Comparison of ENCODE assay signal across 35 cellular contexts in genomic region chr7:31710171-31710570, GRCh38. TPM values are rescaled to one million over a fixed set of nuclear protein-coding genes. Genes with fewer than 3 reads are reported as not detected.
A peak's percentile ranks its signal among the peaks of the same experiment; 100 is the strongest.
DNase-seq lines count a peak whose midpoint lies in the region; ATAC-seq, FAIRE-seq and TF ChIP-seq lines count a peak whose summit lies in the region.
"Had no signal": no experiment of that assay in that cellular context is flagged by ENCODE, and none has a peak within 500 bp of the region (broad histone marks: within the 10 kb centered on the region; RNA-seq: fewer than 3 reads in every experiment).

No MANE protein-coding gene starts in this region.

- no peak for TF ChIP-seq POLR2A in H1 (IDR thresholded peaks at IDR 0.05; ENCODE audit: control extremely low read depth in 1 of 2, low read depth in 2 of 2, low read length in 2 of 2)

- H2BK15ac ChIP-seq in H1 (ENCODE audit: low read length) (no peak overlapping the region), mesendoderm (replicated peaks; ENCODE audit: low read depth) (no peak overlapping the region)

- H3K4me3 ChIP-seq in H7 (ENCODE audit: insufficient read depth, low read depth, low read length): no peak overlapping the region
- peak overlapping the region in 1 of 4 experiments; percentile 27; a peak in 1 of 8 replicates for H3K4me3 ChIP-seq in H1 (ENCODE audit: extremely low read depth in 1 of 4, insufficient read depth in 2 of 4, low read depth in 3 of 4, low read length in 4 of 4)
- no peak overlapping the region for H3K4me3 ChIP-seq in mesendoderm (ENCODE audit: low read length)
- H3K4me3 ChIP-seq: left lung, MG63, stomach, thyroid gland, vagina had no signal

- H4K5ac ChIP-seq in H1 (ENCODE audit: insufficient read length, low read depth, low read length) (no peak overlapping the region), mesendoderm (ENCODE audit: low read length) (no peak overlapping the region)

- H3K56ac ChIP-seq in H1 (replicated peaks; ENCODE audit: insufficient read length, low read depth, low read length) (no peak overlapping the region), mesendoderm (ENCODE audit: low read length) (no peak overlapping the region)

- H2AK5ac ChIP-seq in H1 (ENCODE audit: low read depth, low read length) (no peak overlapping the region), mesendoderm (ENCODE audit: low read length) (no peak overlapping the region)

- no peak overlapping the region for H3K23ac ChIP-seq in H1 (ENCODE audit: insufficient read length)
- no peak overlapping the region for H3K23ac ChIP-seq in mesendoderm (ENCODE audit: low read length)

- H2BK20ac ChIP-seq in H1 (ENCODE audit: low read length): no peak overlapping the region

- H2BK120ac ChIP-seq in H1 (replicated peaks; ENCODE audit: low read depth, low read length) (no peak overlapping the region), mesendoderm (ENCODE audit: low read depth, low read length) (no peak overlapping the region)

- H3K4ac ChIP-seq in H1 (replicated peaks; ENCODE audit: insufficient read length, low read depth, low read length): no peak overlapping the region
- no peak overlapping the region for H3K4ac ChIP-seq in mesendoderm (ENCODE audit: low read depth, low read length)

- H3K4me1 ChIP-seq in H1 (replicated peaks in 1 of 4; ENCODE audit: control insufficient read depth in 3 of 4, insufficient read depth in 4 of 4, low read length in 3 of 4): peaks cover 0 to 12% (median 3%) of the 10 kb centered on the region in 4 experiments; a peak in 2 of 7 replicates
- peaks cover 7% of the 10 kb centered on the region for H3K4me1 ChIP-seq in mesendoderm (ENCODE audit: control insufficient read depth, low read depth, low read length)
- H3K4me1 ChIP-seq: left lung, stomach, thyroid gland, vagina had no signal

- peak; percentile 98 for FAIRE-seq in H1 (lab: Jason Lieb, UNC)
- FAIRE-seq: bronchial epithelial cell, endothelial cell of umbilical vein, frontal cortex, islet of Langerhans had no signal

- no peak overlapping the region for H4K91ac ChIP-seq in H1 (replicated peaks; ENCODE audit: insufficient read length, low read length)

- CTCF ChIA-PET in H1 (lab: Charles Lee; ENCODE audit: partially characterized antibody): interaction anchor here (0.6 to 1.7 kb wide), 4 partner anchors 10 to 20 kb away, joined by 3 to 8 read pairs (median 4); no protein-coding TSS in a partner anchor

- no peak overlapping the region for H3K27ac ChIP-seq in H1 (ENCODE audit: low read depth, low read length)
- no peak overlapping the region for H3K27ac ChIP-seq in mesendoderm (ENCODE audit: low read depth, low read length)
- H3K27ac ChIP-seq: KMS-11, left lung, stomach, thyroid gland, vagina, WERI-Rb-1 had no signal

- DNase-seq in NCI-H1417 (lab: John Stamatoyannopoulos, UW) (peak in 2 of 3 experiments; percentile 24 to 71), NCI-H1417 treated with DMSO at 0.1 percent for 48 hours (lab: John Stamatoyannopoulos, UW) (no peak), H7 (peak; percentile 52), H1 (ENCODE audit: low read depth in 1 of 2, low spot score in 2 of 2) (peak; percentile 27 to 46), mesendoderm (peak; percentile 42), NCI-H526 (lab: John Stamatoyannopoulos, UW) (no peak), islet precursor cell (no peak)
- DNase-seq: activated CD4-positive, alpha-beta T cell treated with anti-CD3 and anti-CD28 coated beads for 48 hours; activated effector memory CD4-positive, alpha-beta T cell treated with Interleukin-2 at 50 U/mL for 16 hours; activated T-cell treated with anti-CD3 and anti-CD28 coated beads, Interleukin-2, amount 50 U/mL, for 1 hour; CD4-positive, CD25-positive, alpha-beta regulatory T cell; GOT3; left lung; mesenchymal stem cell; MG63; NCI-H2029 treated with DMSO at 0.1 percent for 48 hours; NCI-H510A; occipital lobe; stimulated activated CD4-positive, alpha-beta T cell treated with anti-CD3 and anti-CD28 coated beads, Interleukin-4, amount 100 ng/mL, for 1 hour; stomach; T1000; thyroid gland; WERI-Rb-1 had no signal

- H3K9ac ChIP-seq in H1 (replicated peaks in 1 of 4; ENCODE audit: extremely low read depth in 1 of 4, low read depth in 3 of 4, low read length in 3 of 4) (no peak overlapping the region), mesendoderm (ENCODE audit: low read length) (no peak overlapping the region)
- H3K9ac ChIP-seq: KMS-11 had no signal

- H3K27me3 ChIP-seq in H7 (ENCODE audit: control insufficient read depth, insufficient read depth, low read length) (peaks cover 31% of the 10 kb centered on the region), H1 (replicated peaks in 1 of 4; ENCODE audit: control insufficient read depth in 3 of 4, extremely low read depth in 1 of 4, insufficient read depth in 3 of 4, low read length in 3 of 4) (peaks cover 0 to 24% (median 4%) of the 10 kb centered on the region in 4 experiments; a peak in 5 of 7 replicates), mesendoderm (ENCODE audit: insufficient read depth, low read length, poor library complexity) (no peaks in the 10 kb centered on the region)
- H3K27me3 ChIP-seq: left lung, stomach, thyroid gland, vagina had no signal

- no peak overlapping the region for H2BK12ac ChIP-seq in H1 (ENCODE audit: low read depth, low read length)

- H3K79me1 ChIP-seq in H1 (ENCODE audit: low read depth, low read length) (no peaks in the 10 kb centered on the region), mesendoderm (ENCODE audit: low read length) (no peaks in the 10 kb centered on the region)

- WGBS in H1 (ENCODE audit: extremely low coverage in 1 of 2, insufficient coverage in 1 of 2, insufficient read length in 1 of 2, insufficient replicate concordance in 2 of 2, low coverage in 1 of 2, low lambda C conversion rate in 2 of 2, missing lambda C conversion rate in 1 of 2), 2 experiments: 5% methylated on average over 1 of the region's 1 CpG; no CpG with 5 or more reads in 1 of the 2 experiments
- no CpG with 5 or more reads among the region's 1 CpG for WGBS in mesendoderm (ENCODE audit: extremely low coverage, insufficient coverage, low lambda C conversion rate)

- H3K36me3 ChIP-seq in H7 (replicated peaks; ENCODE audit: control insufficient read depth, insufficient read depth, low read length) (no peaks in the 10 kb centered on the region), H1 (ENCODE audit: control insufficient read depth in 2 of 4, insufficient read depth in 4 of 4, low read length in 3 of 4) (no peaks in the 10 kb centered on the region; a peak in 1 of 8 replicates), mesendoderm (ENCODE audit: control insufficient read depth, insufficient read depth, low read length) (no peaks in the 10 kb centered on the region)
- H3K36me3 ChIP-seq: left lung, MG63, stomach, thyroid gland, vagina, WERI-Rb-1 had no signal

- no peak overlapping the region for H3K18ac ChIP-seq in H1 (ENCODE audit: extremely low read depth, low read length)
- H3K18ac ChIP-seq in mesendoderm (ENCODE audit: low read length): no peak overlapping the region

- no peak overlapping the region for H2AFZ ChIP-seq in H1 (ENCODE audit: low read length)

- H3K79me2 ChIP-seq in H1 (ENCODE audit: control insufficient read depth in 1 of 2, insufficient read depth in 2 of 2, low read length in 2 of 2): no peaks in the 10 kb centered on the region
- no peaks in the 10 kb centered on the region for H3K79me2 ChIP-seq in mesendoderm (ENCODE audit: control insufficient read depth, insufficient read depth, low read length)

- H4K8ac ChIP-seq in H1 (ENCODE audit: extremely low read depth, insufficient read depth, low read length) (no peak overlapping the region), mesendoderm (ENCODE audit: low read depth, low read length) (no peak overlapping the region)

- no peak for TF ChIP-seq CTCF in H1 (IDR thresholded peaks at IDR 0.05; ENCODE audit: control extremely low read depth in 1 of 3, insufficient read depth in 1 of 3, low read depth in 1 of 3, low read length in 3 of 3)

- no peaks in the 10 kb centered on the region for H4K20me1 ChIP-seq in H1 (replicated peaks in 1 of 2; ENCODE audit: control insufficient read depth in 1 of 2, insufficient read depth in 2 of 2, low read length in 2 of 2)

- no peak for TF ChIP-seq RAD21 in H1 (IDR thresholded peaks at IDR 0.05 in 1 of 2, conservative IDR thresholded peaks at IDR 0.05 in 1 of 2; ENCODE audit: low read depth in 2 of 2, low read length in 2 of 2)

- H3K4me2 ChIP-seq in H1 (ENCODE audit: insufficient read depth in 1 of 2, low read depth in 2 of 2, low read length in 2 of 2): peak overlapping the region; percentile 37 to 51; a peak in 3 of 4 replicates
- no peak overlapping the region for H3K4me2 ChIP-seq in mesendoderm (ENCODE audit: low read length)
- H3K4me2 ChIP-seq: KMS-11 had no signal

- H2BK5ac ChIP-seq in H1 (ENCODE audit: low read depth, low read length): no peak overlapping the region
- H2BK5ac ChIP-seq in mesendoderm (ENCODE audit: low read length): no peak overlapping the region

- H3K23me2 ChIP-seq in H1 (ENCODE audit: low read depth, low read length): no peaks in the 10 kb centered on the region

- no peak for TF ChIP-seq EP300 in H1 (IDR thresholded peaks at IDR 0.05; ENCODE audit: borderline replicate concordance in 1 of 2, low read depth in 2 of 2, low read length in 2 of 2)

- peaks cover 17 to 21% of the 10 kb centered on the region in 2 experiments; a peak in 3 of 4 replicates for H3K9me3 ChIP-seq in H1 (ENCODE audit: insufficient read depth in 2 of 2, low read depth in 1 of 2, low read length in 1 of 2)
- H3K9me3 ChIP-seq: left lung, MG63, stomach, thyroid gland, vagina had no signal

- ATAC-seq in HG02678 (IDR thresholded peaks at IDR 0.05; ENCODE audit: unreplicated experiment): no peak
- ATAC-seq: left lung had no signal

- POLR2A ChIA-PET in H1 (lab: Charles Lee; ENCODE audit: partially characterized antibody): no interaction called here

- no peak overlapping the region for H3K14ac ChIP-seq in H1 (ENCODE audit: insufficient read length)

TF ChIP-seq in H1, 55 proteins besides CTCF, POLR2A, EP300 and RAD21 (continues in another document):
- TF ChIP-seq POU5F1 (IDR thresholded peaks at IDR 0.05; ENCODE audit: low read depth, low read length): peak; percentile 86; the same call in 1 of the 2 replicates
- no peak for TF ChIP-seq TAF7 (optimal IDR thresholded peaks at IDR 0.05; ENCODE audit: borderline replicate concordance, low read depth, low read length)
- no peak for TF ChIP-seq FOSL1 (IDR thresholded peaks at IDR 0.05; ENCODE audit: insufficient read depth, low read depth, low read length)
- no peak for TF ChIP-seq TAF1 (IDR thresholded peaks at IDR 0.05; ENCODE audit: low read depth, low read length)

RNA-seq across cellular contexts. Expression of gene PPP1R17, which starts 23.2 kb away (rescaled TPM):
- total RNA-seq in H7 (2014; rRNA removed; shearing (Covaris generic)): 0.22 and 2.3 TPM in 2 replicates
- 2.5 and 3.8 TPM in 2 replicates for total RNA-seq in H1 (2021; fragmentation: NEBNext Ultra II Directional; extraction: Animal tissue kit (Norgen Biotek cat#: 25700))
- polyA plus RNA-seq in H1 (2011; rRNA removed): 0.50 and 1.5 TPM in 2 replicates
- polyA plus RNA-seq in H1 (2011; cell fraction: cytosol; rRNA removed): 1.1 TPM
- 0.29 TPM for polyA plus RNA-seq in H1 (2011; cell fraction: nucleus; rRNA removed)
- polyA plus RNA-seq in H1 (2012, experiment 1 of 2): 1.5 to 2.4 TPM (median 1.8 TPM) in 4 replicates
- 1.2 TPM for polyA plus RNA-seq in H1 (2012, experiment 2 of 2)
- polyA plus RNA-seq in H1 (2013, experiment 1 of 2): 1.8 TPM
- 2.0 TPM for polyA plus RNA-seq in H1 (2013, experiment 2 of 2)
- 0.59 and 1.6 TPM in 2 replicates for polyA minus RNA-seq in H1 (2011; rRNA and poly(A)+ RNA removed)
- polyA minus RNA-seq in H1 (2011; cell fraction: cytosol; rRNA and poly(A)+ RNA removed): 1.8 TPM
- polyA minus RNA-seq in H1 (2011; cell fraction: nucleus; rRNA and poly(A)+ RNA removed): 1.8 TPM
- 1.9 TPM for polyA plus RNA-seq in mesendoderm (2013, experiment 1 of 2)
- 1.6 TPM for polyA plus RNA-seq in mesendoderm (2013, experiment 2 of 2)
- total RNA-seq: A172; activated CD8-positive, alpha-beta memory T cell treated with anti-CD3 and anti-CD28 coated beads for 36 hours; bronchial epithelial cell; CD4-positive, CD25-positive, alpha-beta regulatory T cell; endothelial cell of umbilical vein; HT1080; left lung; myocyte; pulmonary artery endothelial cell; stomach; thyroid gland; vagina had no signal
- polyA plus RNA-seq: CD4-positive, CD25-positive, alpha-beta regulatory T cell; endothelial cell of umbilical vein; stomach had no signal

Comparison
In these comparisons a context has a peak if more than half of its experiments do, and no peak if none do; other contexts are left out.
1. DNase-seq: peak in NCI-H1417 (2 of 3), H7 (single experiment), H1 (2 of 2) and mesendoderm (single experiment); none in NCI-H1417 treated with DMSO at 0.1 percent for 48 hours (single experiment), NCI-H526 (0 of 2) and islet precursor cell (single experiment).